ENCODE assay signal across 22 cellular contexts in genomic region chr4:25171451-25171850, GRCh38. TPM values are rescaled to one million over a fixed set of nuclear protein-coding genes. Genes with fewer than 3 reads are reported as not detected.
DNase-seq lines count a peak whose midpoint lies in the region; ATAC-seq and TF ChIP-seq lines count a peak whose summit lies in the region.
"Had no signal": no experiment of that assay in that cellular context is flagged by ENCODE, and none has a peak within 500 bp of the region (broad histone marks: within the 10 kb centered on the region; RNA-seq: fewer than 3 reads in every experiment).

No MANE protein-coding gene starts in this region.

- peak overlapping the region; percentile 27 for H2BK120ac ChIP-seq in trophoblast cell (ENCODE audit: insufficient read depth, low read length, poor library complexity)

- H3K79me2 ChIP-seq in trophoblast cell (ENCODE audit: control insufficient read depth, insufficient read depth, low read length, poor library complexity), result no peaks in the 10 kb centered on the region

- peak overlapping the region; percentile 70 for H4K91ac ChIP-seq in trophoblast cell (ENCODE audit: low read depth, low read length)

- peaks cover 38% of the 10 kb centered on the region for H3K4me1 ChIP-seq in left ventricle myocardium inferior
- peaks cover 8 to 16% of the 10 kb centered on the region in 2 experiments for H3K4me1 ChIP-seq in trophoblast cell (ENCODE audit: control insufficient read depth in 1 of 2, insufficient read depth in 2 of 2, low read length in 2 of 2)
- H3K4me1 ChIP-seq: Peyer's patch had no signal

- H3K18ac ChIP-seq in trophoblast cell (ENCODE audit: low read length), result no peak overlapping the region

- H3K9ac ChIP-seq in trophoblast cell (ENCODE audit: low read length), result no peak overlapping the region

- H4K8ac ChIP-seq in trophoblast cell (ENCODE audit: low read depth, low read length), result no peak overlapping the region

- no peak overlapping the region for H2AK5ac ChIP-seq in trophoblast cell (ENCODE audit: low read length)

- no peaks in the 10 kb centered on the region for H3K36me3 ChIP-seq in left ventricle myocardium inferior
- H3K36me3 ChIP-seq in trophoblast cell (ENCODE audit: control insufficient read depth in 1 of 2, insufficient read depth in 2 of 2, low read length in 2 of 2), result no peaks in the 10 kb centered on the region
- H3K36me3 ChIP-seq: Peyer's patch had no signal

- no CpG with 5 or more reads among the region's 5 CpGs for WGBS in trophoblast cell (ENCODE audit: extremely low coverage, insufficient coverage, insufficient read length)

- H3K27me3 ChIP-seq in left ventricle myocardium inferior (ENCODE audit: low read depth) (no peaks in the 10 kb centered on the region), trophoblast cell (ENCODE audit: insufficient read depth, low read length) (no peaks in the 10 kb centered on the region)
- H3K27me3 ChIP-seq: Peyer's patch had no signal

- H3K4me2 ChIP-seq in trophoblast cell (ENCODE audit: low read length), result no peak overlapping the region

- intact Hi-C loops in left ventricle myocardium inferior (cut with micrococcal nuclease) (no loop called here), Right ventricle myocardium inferior (cut with DNase I) (no loop called here)

- no peak overlapping the region for H3K4ac ChIP-seq in trophoblast cell (ENCODE audit: low read depth, low read length)

- no peak overlapping the region for H3K14ac ChIP-seq in trophoblast cell (ENCODE audit: low read length)

- H2BK5ac ChIP-seq in trophoblast cell (ENCODE audit: low read depth, low read length, poor library complexity), result no peak overlapping the region

- no peak overlapping the region for H4K12ac ChIP-seq in trophoblast cell (ENCODE audit: low read depth, low read length)

- no peak overlapping the region for H2AFZ ChIP-seq in trophoblast cell (ENCODE audit: insufficient read depth, low read length, poor library complexity)

- no peaks in the 10 kb centered on the region for H3K9me3 ChIP-seq in left ventricle myocardium inferior (replicated peaks)
- peaks cover 1% of the 10 kb centered on the region for H3K9me3 ChIP-seq in trophoblast cell (ENCODE audit: insufficient read depth, low read depth, low read length)
- H3K9me3 ChIP-seq: Peyer's patch had no signal

- H3K4me3 ChIP-seq in left ventricle myocardium inferior, result no peak overlapping the region
- H3K4me3 ChIP-seq in fibroblast of the aortic adventitia (ENCODE audit: low read depth, low read length), result no peak overlapping the region
- no peak overlapping the region for H3K4me3 ChIP-seq in trophoblast cell (ENCODE audit: low read depth, low read length)
- H3K4me3 ChIP-seq: Peyer's patch had no signal

- H3K79me1 ChIP-seq in trophoblast cell (ENCODE audit: low read length), result peaks cover 15% of the 10 kb centered on the region

- peak overlapping the region; percentile 89 for H2BK12ac ChIP-seq in trophoblast cell (ENCODE audit: low read length)

- TF ChIP-seq CTCF in left ventricle myocardium inferior (IDR thresholded peaks at IDR 0.05; ENCODE audit: borderline replicate concordance), result no peak
- no peak for TF ChIP-seq CTCF in fibroblast of the aortic adventitia (IDR thresholded peaks at IDR 0.05; ENCODE audit: insufficient read depth, low read length)

- DNase-seq in left ventricle myocardium inferior (no peak), Right ventricle myocardium inferior (ENCODE audit: missing footprints) (no peak), fibroblast of the aortic adventitia (ENCODE audit: low read depth) (peak; percentile 9), trophoblast cell (no peak), NCI-H146 treated with DMSO at 0.1 percent for 48 hours (lab: John Stamatoyannopoulos, UW; ENCODE audit: unreplicated experiment) (no peak), NCI-H1105 (lab: John Stamatoyannopoulos, UW) (no peak), NCI-H446 treated with DMSO at 0.1 percent for 48 hours (lab: John Stamatoyannopoulos, UW) (no peak), NCI-H748 (lab: John Stamatoyannopoulos, UW; ENCODE audit: unreplicated experiment) (no peak)
- DNase-seq: C1 segment of cervical spinal cord, DMS53, EL, GF-D8, KG1, NCI-H1092, NCI-H146, NCI-H2029 treated with DMSO at 0.1 percent for 48 hours, NCI-H2171, NCI-H345, NCI-H524 treated with DMSO at 0.1 percent for 48 hours, Peyer's patch had no signal

- no peak overlapping the region for H3K23ac ChIP-seq in trophoblast cell (ENCODE audit: low read length)

- H3K27ac ChIP-seq in left ventricle myocardium inferior (replicated peaks) (peak overlapping the region; percentile 29), trophoblast cell (ENCODE audit: low read depth, low read length) (no peak overlapping the region)
- H3K27ac ChIP-seq: 22Rv1, Peyer's patch had no signal

- no peak for ATAC-seq in Right ventricle myocardium inferior
- ATAC-seq: HCT116 had no signal

RNA-seq across cellular contexts. Expression of gene SEPSECS, which starts 11.2 kb away (rescaled TPM):
- 4.9 TPM for total RNA-seq in left ventricle myocardium inferior
- 5.4 TPM for total RNA-seq in Right ventricle myocardium inferior
- total RNA-seq in fibroblast of the aortic adventitia (ENCODE audit: low replicate concordance), result 5.3 and 8.8 TPM in 2 replicates
- 3.4 TPM in 2 replicates for polyA plus RNA-seq in trophoblast cell (2013)
